Comparison of ENCODE assay signal across 1 cellular context in genomic region chr2:27370026-27370815, GRCh38.
TF ChIP-seq lines count a peak whose summit lies in the region.

Gene EIF2B4, minus strand, starts transcription at chr2:27370338. Its CDS starts 24 bp downstream, at chr2:27370314.
Gene SNX17, plus strand, starts transcription at chr2:27370616. Its CDS starts 128 bp downstream, at chr2:27370744.

TF ChIP-seq in HepG2, 621 proteins besides CTCF, POLR2A, EP300 and RAD21 (continued from another document and continues in another):
- TF ChIP-seq NFAT5 (CRISPR knock-in tag; IDR thresholded peaks at IDR 0.05) = peak; percentile 75
- no peak; the same call in 1 of the 2 replicates for TF ChIP-seq ZNF234 (CRISPR knock-in tag; conservative IDR thresholded peaks at IDR 0.05)
- peak; percentile 53 for TF ChIP-seq ZBTB43 (CRISPR knock-in tag; conservative IDR thresholded peaks at IDR 0.05)
- TF ChIP-seq RFX1 (IDR thresholded peaks at IDR 0.05) = no peak
- TF ChIP-seq LRRFIP1 (CRISPR knock-in tag; conservative IDR thresholded peaks at IDR 0.05) = no peak; the same call in 1 of the 2 replicates
- TF ChIP-seq SOX13 (IDR thresholded peaks at IDR 0.05) = peak; percentile 38; the same call in 1 of the 2 replicates
- TF ChIP-seq SOX13 (CRISPR knock-in tag; conservative IDR thresholded peaks at IDR 0.05 in 1 of 2, IDR thresholded peaks at IDR 0.05 in 1 of 2) = peak; percentile 47 to 66; a peak in 2 of 4 replicates
- TF ChIP-seq ARID3A (IDR thresholded peaks at IDR 0.05; ENCODE audit: low read depth, low read length) = peak; percentile 81; the same call in 1 of the 2 replicates
- peak; percentile 87 for TF ChIP-seq ZZZ3 (CRISPR knock-in tag; IDR thresholded peaks at IDR 0.05; ENCODE audit: borderline replicate concordance)
- peak; percentile 96 for TF ChIP-seq AGO1 (IDR thresholded peaks at IDR 0.05; ENCODE audit: low read depth, low read length, poor library complexity, severe bottlenecking)
- peak; percentile 95 for TF ChIP-seq DMAP1 (CRISPR knock-in tag; IDR thresholded peaks at IDR 0.05)
- TF ChIP-seq ZBTB10 (CRISPR knock-in tag; IDR thresholded peaks at IDR 0.05; ENCODE audit: borderline replicate concordance) = no peak; the same call in none of the 2 replicates
- TF ChIP-seq ZNF333 (CRISPR knock-in tag; IDR thresholded peaks at IDR 0.05; ENCODE audit: borderline replicate concordance) = peak; percentile 93
- TF ChIP-seq NCOA1 (CRISPR knock-in tag; IDR thresholded peaks at IDR 0.05) = peak; percentile 99
- peak; percentile 97 for TF ChIP-seq CBX1 (IDR thresholded peaks at IDR 0.05; ENCODE audit: low read depth)
- TF ChIP-seq CENPBD1 (CRISPR knock-in tag; IDR thresholded peaks at IDR 0.05; ENCODE audit: borderline replicate concordance, low read depth) = peak; percentile 38; the same call in 1 of the 2 replicates
- peak; percentile 93 for TF ChIP-seq ZBTB7B (CRISPR knock-in tag; IDR thresholded peaks at IDR 0.05)
- TF ChIP-seq THAP8 (CRISPR knock-in tag; IDR thresholded peaks at IDR 0.05; ENCODE audit: borderline replicate concordance) = peak; percentile 83; the same call in 1 of the 2 replicates
- peak; percentile 74; the same call in 1 of the 2 replicates for TF ChIP-seq FUBP1 (CRISPR knock-in tag; IDR thresholded peaks at IDR 0.05; ENCODE audit: borderline replicate concordance)
- TF ChIP-seq GABPB1 (CRISPR knock-in tag; IDR thresholded peaks at IDR 0.05) = peak; percentile 95
- no peak for TF ChIP-seq TBP (CRISPR knock-in tag; IDR thresholded peaks at IDR 0.05)
- TF ChIP-seq MEF2D (CRISPR knock-in tag; IDR thresholded peaks at IDR 0.05) = peak; percentile 90
- peak; percentile 89; the same call in 1 of the 2 replicates for TF ChIP-seq ZFP37 (CRISPR knock-in tag; IDR thresholded peaks at IDR 0.05; ENCODE audit: borderline replicate concordance)
- peak; percentile 84 for TF ChIP-seq PHF20 (CRISPR knock-in tag; IDR thresholded peaks at IDR 0.05)
- TF ChIP-seq STAG1 (CRISPR knock-in tag; IDR thresholded peaks at IDR 0.05) = peak; percentile 93
- TF ChIP-seq CAMTA2 (CRISPR knock-in tag; IDR thresholded peaks at IDR 0.05; ENCODE audit: borderline replicate concordance) = peak; percentile 78; the same call in 1 of the 2 replicates
- TF ChIP-seq EHMT2 (IDR thresholded peaks at IDR 0.05; ENCODE audit: borderline replicate concordance, low read depth, low read length) = no peak; the same call in 1 of the 2 replicates
- TF ChIP-seq MLLT10 (CRISPR knock-in tag; IDR thresholded peaks at IDR 0.05) = no peak
- no peak; the same call in 1 of the 2 replicates for TF ChIP-seq ZNF790 (CRISPR knock-in tag; IDR thresholded peaks at IDR 0.05; ENCODE audit: borderline replicate concordance)
- 0 out of 2 replicates have a peak, but pooled peaks have one; percentile 29 for TF ChIP-seq ZBTB49 (CRISPR knock-in tag; IDR thresholded peaks at IDR 0.05; ENCODE audit: borderline replicate concordance)
- peak; percentile 97 for TF ChIP-seq ZNF713 (CRISPR knock-in tag; IDR thresholded peaks at IDR 0.05)
- no peak for TF ChIP-seq KAT2B (IDR thresholded peaks at IDR 0.05; ENCODE audit: borderline replicate concordance, low read depth, low read length)
- TF ChIP-seq CSRNP2 (CRISPR knock-in tag; conservative IDR thresholded peaks at IDR 0.05; ENCODE audit: low read depth) = no peak
- TF ChIP-seq ZNF569 (CRISPR knock-in tag; IDR thresholded peaks at IDR 0.05; ENCODE audit: borderline replicate concordance) = 0 out of 2 replicates have a peak, but pooled peaks have one; percentile 75
- TF ChIP-seq ZMYM2 (CRISPR knock-in tag; IDR thresholded peaks at IDR 0.05) = peak; percentile 56; the same call in 1 of the 2 replicates
